Comparison of ENCODE assay signal across 1 cellular context in the genomic region with DNA sequence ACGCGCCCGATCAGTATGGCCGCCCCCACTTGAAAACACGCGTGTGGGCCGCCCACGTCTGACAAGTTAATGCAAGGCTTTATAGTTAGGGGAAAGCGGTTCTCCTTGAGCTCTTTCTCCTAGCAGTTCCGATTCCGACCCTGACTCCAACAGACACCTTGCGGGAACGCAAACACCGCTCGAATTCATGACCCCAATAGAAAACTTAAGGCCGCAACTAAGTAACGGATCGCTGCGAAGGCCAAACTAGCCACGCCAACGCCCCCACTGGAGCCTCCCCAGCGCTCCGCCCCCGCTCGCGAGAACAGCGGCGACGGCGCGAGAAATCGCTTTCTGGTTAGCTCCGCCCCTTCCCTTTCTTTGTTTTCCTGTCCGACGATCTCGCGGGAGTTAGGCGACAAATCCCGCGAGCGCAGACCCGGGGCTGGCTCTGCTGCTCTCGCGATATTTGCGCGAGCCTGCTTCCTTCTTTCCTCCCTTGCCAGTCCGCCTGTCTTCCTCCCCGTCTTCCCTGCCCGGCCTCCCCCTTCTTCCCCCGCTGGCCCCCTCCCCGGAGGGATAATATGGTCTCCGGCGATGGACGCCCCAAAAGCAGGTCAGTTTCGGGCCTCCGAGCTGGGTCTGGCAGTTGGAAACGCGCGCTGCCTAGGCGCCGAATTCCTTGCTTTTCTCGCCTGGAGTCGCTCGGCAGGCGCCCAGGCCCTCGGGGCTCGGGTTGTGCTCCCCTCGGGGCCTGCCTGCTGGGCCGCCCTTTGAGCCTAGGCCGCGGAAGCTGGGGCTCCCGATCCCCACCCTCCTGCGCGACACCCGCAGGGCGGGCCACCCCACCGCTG.
TF ChIP-seq lines count a peak whose summit lies in the region.

A gene with protein sequence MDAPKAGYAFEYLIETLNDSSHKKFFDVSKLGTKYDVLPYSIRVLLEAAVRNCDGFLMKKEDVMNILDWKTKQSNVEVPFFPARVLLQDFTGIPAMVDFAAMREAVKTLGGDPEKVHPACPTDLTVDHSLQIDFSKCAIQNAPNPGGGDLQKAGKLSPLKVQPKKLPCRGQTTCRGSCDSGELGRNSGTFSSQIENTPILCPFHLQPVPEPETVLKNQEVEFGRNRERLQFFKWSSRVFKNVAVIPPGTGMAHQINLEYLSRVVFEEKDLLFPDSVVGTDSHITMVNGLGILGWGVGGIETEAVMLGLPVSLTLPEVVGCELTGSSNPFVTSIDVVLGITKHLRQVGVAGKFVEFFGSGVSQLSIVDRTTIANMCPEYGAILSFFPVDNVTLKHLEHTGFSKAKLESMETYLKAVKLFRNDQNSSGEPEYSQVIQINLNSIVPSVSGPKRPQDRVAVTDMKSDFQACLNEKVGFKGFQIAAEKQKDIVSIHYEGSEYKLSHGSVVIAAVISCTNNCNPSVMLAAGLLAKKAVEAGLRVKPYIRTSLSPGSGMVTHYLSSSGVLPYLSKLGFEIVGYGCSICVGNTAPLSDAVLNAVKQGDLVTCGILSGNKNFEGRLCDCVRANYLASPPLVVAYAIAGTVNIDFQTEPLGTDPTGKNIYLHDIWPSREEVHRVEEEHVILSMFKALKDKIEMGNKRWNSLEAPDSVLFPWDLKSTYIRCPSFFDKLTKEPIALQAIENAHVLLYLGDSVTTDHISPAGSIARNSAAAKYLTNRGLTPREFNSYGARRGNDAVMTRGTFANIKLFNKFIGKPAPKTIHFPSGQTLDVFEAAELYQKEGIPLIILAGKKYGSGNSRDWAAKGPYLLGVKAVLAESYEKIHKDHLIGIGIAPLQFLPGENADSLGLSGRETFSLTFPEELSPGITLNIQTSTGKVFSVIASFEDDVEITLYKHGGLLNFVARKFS (plus strand): TSS at position 455 of the 833 bp plus-strand sequence. CDS start 122 bp downstream, at position 577.

TF ChIP-seq in K562, 482 proteins besides CTCF, POLR2A, EP300 and RAD21 (continued from another document and continues in another):
- TF ChIP-seq ZBTB49 (CRISPR knock-in tag; IDR thresholded peaks at IDR 0.05; ENCODE audit: borderline replicate concordance): no peak
- TF ChIP-seq THAP12 (CRISPR knock-in tag; IDR thresholded peaks at IDR 0.05): peak; percentile 8; the same call in 1 of the 2 replicates
- TF ChIP-seq, protein P1, sequence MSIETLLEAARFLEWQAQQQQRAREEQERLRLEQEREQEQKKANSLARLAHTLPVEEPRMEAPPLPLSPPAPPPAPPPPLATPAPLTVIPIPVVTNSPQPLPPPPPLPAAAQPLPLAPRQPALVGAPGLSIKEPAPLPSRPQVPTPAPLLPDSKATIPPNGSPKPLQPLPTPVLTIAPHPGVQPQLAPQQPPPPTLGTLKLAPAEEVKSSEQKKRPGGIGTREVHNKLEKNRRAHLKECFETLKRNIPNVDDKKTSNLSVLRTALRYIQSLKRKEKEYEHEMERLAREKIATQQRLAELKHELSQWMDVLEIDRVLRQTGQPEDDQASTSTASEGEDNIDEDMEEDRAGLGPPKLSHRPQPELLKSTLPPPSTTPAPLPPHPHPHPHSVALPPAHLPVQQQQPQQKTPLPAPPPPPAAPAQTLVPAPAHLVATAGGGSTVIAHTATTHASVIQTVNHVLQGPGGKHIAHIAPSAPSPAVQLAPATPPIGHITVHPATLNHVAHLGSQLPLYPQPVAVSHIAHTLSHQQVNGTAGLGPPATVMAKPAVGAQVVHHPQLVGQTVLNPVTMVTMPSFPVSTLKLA (conservative IDR thresholded peaks at IDR 0.05): peak; percentile 90 to 98
- peak; percentile 27; the same call in 1 of the 2 replicates for TF ChIP-seq SMAD4 (CRISPR knock-in tag; conservative IDR thresholded peaks at IDR 0.05)
- peak; percentile 78 for TF ChIP-seq POU5F1 (IDR thresholded peaks at IDR 0.05; ENCODE audit: borderline replicate concordance, low read depth, low read length, partially characterized antibody)
- no peak for TF ChIP-seq SIRT6 (IDR thresholded peaks at IDR 0.05; ENCODE audit: low read depth, low read length)
- TF ChIP-seq NR2C2 (CRISPR knock-in tag; IDR thresholded peaks at IDR 0.05): no peak
- peak; percentile 82 for TF ChIP-seq NR2C2 (tag; IDR thresholded peaks at IDR 0.05)
- 0 out of 2 replicates have a peak, but pooled peaks have one; percentile 63 for TF ChIP-seq STAT6 (CRISPR knock-in tag; IDR thresholded peaks at IDR 0.05)
- 0 out of 2 replicates have a peak, but pooled peaks have one; percentile 6 for TF ChIP-seq FOXJ2 (tag; IDR thresholded peaks at IDR 0.05)
- peak; percentile 99 for TF ChIP-seq SAP30 (IDR thresholded peaks at IDR 0.05; ENCODE audit: borderline replicate concordance, insufficient read depth, low read depth, low read length, poor library complexity, severe bottlenecking)
- peak; percentile 18; the same call in 1 of the 2 replicates for TF ChIP-seq CREB1 (IDR thresholded peaks at IDR 0.05)
- TF ChIP-seq CREB1 (CRISPR knock-in tag; IDR thresholded peaks at IDR 0.05): no peak
- no peak for TF ChIP-seq ZBTB5 (IDR thresholded peaks at IDR 0.05)
- TF ChIP-seq GATAD2B (IDR thresholded peaks at IDR 0.05; ENCODE audit: borderline replicate concordance): peak; percentile 32; the same call in 1 of the 2 replicates
- TF ChIP-seq SUPT5H (IDR thresholded peaks at IDR 0.05): peak; percentile 81
- TF ChIP-seq, protein P2, sequence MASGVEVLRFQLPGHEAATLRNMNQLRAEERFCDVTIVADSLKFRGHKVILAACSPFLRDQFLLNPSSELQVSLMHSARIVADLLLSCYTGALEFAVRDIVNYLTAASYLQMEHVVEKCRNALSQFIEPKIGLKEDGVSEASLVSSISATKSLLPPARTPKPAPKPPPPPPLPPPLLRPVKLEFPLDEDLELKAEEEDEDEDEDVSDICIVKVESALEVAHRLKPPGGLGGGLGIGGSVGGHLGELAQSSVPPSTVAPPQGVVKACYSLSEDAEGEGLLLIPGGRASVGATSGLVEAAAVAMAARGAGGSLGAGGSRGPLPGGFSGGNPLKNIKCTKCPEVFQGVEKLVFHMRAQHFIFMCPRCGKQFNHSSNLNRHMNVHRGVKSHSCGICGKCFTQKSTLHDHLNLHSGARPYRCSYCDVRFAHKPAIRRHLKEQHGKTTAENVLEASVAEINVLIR (CRISPR knock-in tag; IDR thresholded peaks at IDR 0.05): no peak
- no peak for TF ChIP-seq JUNB (CRISPR knock-in tag; conservative IDR thresholded peaks at IDR 0.05)
- peak; percentile 71 to 96 (median 90) for TF ChIP-seq YY1 (IDR thresholded peaks at IDR 0.05; ENCODE audit: borderline replicate concordance in 1 of 3, control insufficient read depth in 1 of 3, extremely low read depth in 1 of 3, insufficient read depth in 3 of 3, insufficient read length in 1 of 3, insufficient replicate concordance in 2 of 3, low read depth in 1 of 3, low read length in 2 of 3)
- TF ChIP-seq XRCC5 (IDR thresholded peaks at IDR 0.05; ENCODE audit: low read depth, low read length): peak; percentile 48; the same call in 1 of the 2 replicates
- peak; percentile 60; the same call in 1 of the 2 replicates for TF ChIP-seq KDM2B (CRISPR knock-in tag; IDR thresholded peaks at IDR 0.05)
- TF ChIP-seq ZNF224 (CRISPR knock-in tag; IDR thresholded peaks at IDR 0.05): no peak
- no peak for TF ChIP-seq SREBF2 (CRISPR knock-in tag; IDR thresholded peaks at IDR 0.05)
- TF ChIP-seq ZBTB17 (CRISPR knock-in tag; IDR thresholded peaks at IDR 0.05): no peak
- TF ChIP-seq TBP (optimal IDR thresholded peaks at IDR 0.05; ENCODE audit: low read depth, low read length): peak; percentile 79
- peak; percentile 77 for TF ChIP-seq KDM5B (IDR thresholded peaks at IDR 0.05; ENCODE audit: insufficient replicate concordance, low read depth, low read length)
- no peak for TF ChIP-seq GABPB2 (CRISPR knock-in tag; conservative IDR thresholded peaks at IDR 0.05)
- TF ChIP-seq ZNF780A (CRISPR knock-in tag; IDR thresholded peaks at IDR 0.05): no peak
- TF ChIP-seq C11orf30 (IDR thresholded peaks at IDR 0.05; ENCODE audit: low read depth): peak; percentile 72
- 0 out of 4 replicates have a peak, but pooled peaks have one; percentile 38 to 81 for TF ChIP-seq UBTF (IDR thresholded peaks at IDR 0.05; ENCODE audit: borderline replicate concordance in 1 of 2, low read depth in 2 of 2, low read length in 2 of 2)
- TF ChIP-seq PHF8 (IDR thresholded peaks at IDR 0.05; ENCODE audit: borderline replicate concordance, low read length): peak; percentile 92
- TF ChIP-seq ZNF766 (CRISPR knock-in tag; conservative IDR thresholded peaks at IDR 0.05): no peak
- peak; percentile 61 for TF ChIP-seq TAF7 (tag; IDR thresholded peaks at IDR 0.05)
- no peak for TF ChIP-seq CC2D1A (IDR thresholded peaks at IDR 0.05)
- TF ChIP-seq HNRNPH1 (optimal IDR thresholded peaks at IDR 0.05; ENCODE audit: low read depth, low read length): no peak
- peak; percentile 44; the same call in 1 of the 2 replicates for TF ChIP-seq DIDO1 (tag; IDR thresholded peaks at IDR 0.05; ENCODE audit: low read depth)
- TF ChIP-seq CBX5 (IDR thresholded peaks at IDR 0.05; ENCODE audit: borderline replicate concordance, low read depth): no peak
- peak; percentile 3 to 49; a peak in 1 of 4 replicates for TF ChIP-seq TRIM24 (IDR thresholded peaks at IDR 0.05)
- no peak for TF ChIP-seq ZC3H8 (IDR thresholded peaks at IDR 0.05)
- no peak for TF ChIP-seq RBM15 (IDR thresholded peaks at IDR 0.05; ENCODE audit: insufficient read depth, low read length)
